8 cellular contexts compared by ENCODE assay signal in the genomic region with DNA sequence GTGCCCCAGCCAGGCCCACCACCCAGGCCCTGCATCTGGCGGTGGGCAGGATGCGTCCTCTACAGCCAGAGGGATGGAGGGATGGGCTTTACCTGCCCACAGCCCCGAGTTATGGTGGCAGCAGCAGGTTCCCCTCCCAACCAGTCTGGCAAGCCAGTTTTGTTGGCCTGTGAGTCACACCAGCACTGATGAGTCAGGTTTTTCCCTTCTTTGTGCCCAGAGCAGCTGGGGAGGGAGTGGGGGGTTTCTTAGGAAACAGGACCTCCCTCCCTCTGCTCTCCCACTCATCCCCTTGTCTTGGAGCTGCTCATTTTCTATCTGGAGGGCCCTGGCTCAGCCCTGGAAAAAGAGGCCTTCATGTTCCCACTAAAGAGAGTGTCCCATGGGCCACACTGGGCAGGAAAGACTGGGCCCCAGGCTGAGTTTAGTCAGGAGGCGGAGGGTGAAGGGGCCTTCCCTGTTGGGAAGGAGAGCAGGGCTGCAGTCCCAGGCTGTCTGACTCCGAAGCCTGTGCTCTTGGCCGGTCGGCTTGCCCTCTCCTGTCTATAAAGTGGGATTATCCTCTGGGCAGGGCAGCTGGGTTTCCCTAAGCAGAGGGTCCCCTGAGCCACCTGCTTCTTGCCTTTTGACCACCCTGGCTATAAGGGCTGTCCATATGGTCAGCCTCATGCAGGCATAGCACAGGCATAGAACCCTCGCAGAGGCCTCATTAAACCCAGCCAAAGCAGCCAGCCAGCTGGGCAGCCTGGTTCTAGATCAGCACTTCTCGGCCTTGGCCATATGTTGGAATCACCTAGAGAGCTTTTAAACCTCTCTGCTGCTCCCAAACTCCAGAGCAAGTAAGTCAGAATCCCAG. TPM values are rescaled to one million over a fixed set of nuclear protein-coding genes. Genes with fewer than 3 reads are reported as not detected.
A peak's percentile ranks its signal among the peaks of the same experiment; 100 is the strongest.
DNase-seq lines count a peak whose midpoint lies in the region; ATAC-seq, FAIRE-seq and TF ChIP-seq lines count a peak whose summit lies in the region.

No MANE protein-coding gene starts in this region.

- H3K9me3 ChIP-seq in left lung = no peaks in the 10 kb centered on the region

- TF ChIP-seq CTCF in left lung (IDR thresholded peaks at IDR 0.05) (no peak), D721Med (IDR thresholded peaks at IDR 0.05; ENCODE audit: insufficient read depth, missing control alignments) (no peak)

- no peak overlapping the region for H3K4me3 ChIP-seq in left lung

- peak; percentile 10; the same call in 1 of the 2 replicates for TF ChIP-seq POLR2A in H54 (IDR thresholded peaks at IDR 0.05; ENCODE audit: low read depth, low read length)

- no peaks in the 10 kb centered on the region for H3K27me3 ChIP-seq in left lung

- ATAC-seq in SK-N-SH treated with all-trans-retinoic acid at 6 μM for 48 hours = peak; percentile 79
- ATAC-seq in left lung = peak; percentile 79
- ATAC-seq in HG02870 (IDR thresholded peaks at IDR 0.05; ENCODE audit: unreplicated experiment) = no peak
- ATAC-seq in GM21717 (IDR thresholded peaks at IDR 0.05; ENCODE audit: unreplicated experiment) = no peak

- peak overlapping the region; percentile 87 to 92 for H3K27ac ChIP-seq in left lung

- H3K4me1 ChIP-seq in left lung = peaks cover 34 to 61% of the 10 kb centered on the region in 2 donors

- no peaks in the 10 kb centered on the region for H3K36me3 ChIP-seq in left lung

- peak; percentile 94 for DNase-seq in H54 (ENCODE audit: insufficient read length, low spot score)
- DNase-seq in cerebellar cortex (ENCODE audit: low spot score) = peak; percentile 45
- DNase-seq in left lung = peak in 1 of 2 donors; percentile 81
- DNase-seq in stimulated activated CD4-positive, alpha-beta T cell treated with anti-CD3 and anti-CD28 coated beads, Interleukin-4, amount 100 ng/mL, for 1 hour = peak; percentile 40
- no peak for DNase-seq in D721Med (ENCODE audit: insufficient read length, low spot score)

- intact Hi-C loops in left lung (cut with DNase I) = no loop called here

- FAIRE-seq in H54 (lab: Jason Lieb, UNC) = no peak
- FAIRE-seq in D721Med (lab: Jason Lieb, UNC) = no peak

TF ChIP-seq in SK-N-SH treated with all-trans-retinoic acid at 6 μM for 48 hours, 23 proteins besides CTCF, POLR2A, EP300 and RAD21:
- TF ChIP-seq, protein P1, sequence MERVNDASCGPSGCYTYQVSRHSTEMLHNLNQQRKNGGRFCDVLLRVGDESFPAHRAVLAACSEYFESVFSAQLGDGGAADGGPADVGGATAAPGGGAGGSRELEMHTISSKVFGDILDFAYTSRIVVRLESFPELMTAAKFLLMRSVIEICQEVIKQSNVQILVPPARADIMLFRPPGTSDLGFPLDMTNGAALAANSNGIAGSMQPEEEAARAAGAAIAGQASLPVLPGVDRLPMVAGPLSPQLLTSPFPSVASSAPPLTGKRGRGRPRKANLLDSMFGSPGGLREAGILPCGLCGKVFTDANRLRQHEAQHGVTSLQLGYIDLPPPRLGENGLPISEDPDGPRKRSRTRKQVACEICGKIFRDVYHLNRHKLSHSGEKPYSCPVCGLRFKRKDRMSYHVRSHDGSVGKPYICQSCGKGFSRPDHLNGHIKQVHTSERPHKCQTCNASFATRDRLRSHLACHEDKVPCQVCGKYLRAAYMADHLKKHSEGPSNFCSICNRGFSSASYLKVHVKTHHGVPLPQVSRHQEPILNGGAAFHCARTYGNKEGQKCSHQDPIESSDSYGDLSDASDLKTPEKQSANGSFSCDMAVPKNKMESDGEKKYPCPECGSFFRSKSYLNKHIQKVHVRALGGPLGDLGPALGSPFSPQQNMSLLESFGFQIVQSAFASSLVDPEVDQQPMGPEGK (CRISPR knock-in tag; IDR thresholded peaks at IDR 0.05; ENCODE audit: borderline replicate concordance) = peak; percentile 93
- no peak for TF ChIP-seq ZFP30 (CRISPR knock-in tag; IDR thresholded peaks at IDR 0.05)
- TF ChIP-seq ZFP3 (CRISPR knock-in tag; IDR thresholded peaks at IDR 0.05) = 0 out of 2 replicates have a peak, but pooled peaks have one; percentile 43

RNA-seq across cellular contexts. Expression of a gene that starts 30.2 kb away (rescaled TPM):
- 1 to 10 TPM; 1.3 to 1.9 TPM for total RNA-seq in left lung

RNA-seq across cellular contexts. Expression of a gene that starts 41.8 kb away (rescaled TPM):
- total RNA-seq in left lung = 1 to 10 TPM; 1.1 to 1.2 TPM

RNA-seq across cellular contexts. Expression of a gene that starts 43.7 kb away (rescaled TPM):
- 10 to 100 TPM; 30.4 to 41.0 TPM for total RNA-seq in left lung

RNA-seq across cellular contexts. Expression of a gene that starts 44.2 kb away (rescaled TPM):
- total RNA-seq in left lung = 10 to 100 TPM; 60.1 to 60.7 TPM

RNA-seq across cellular contexts. Expression of a gene that starts 47.1 kb away (rescaled TPM):
- total RNA-seq in left lung = not detected

Comparison
In these comparisons a context has a peak if more than half of its experiments do, and no peak if none do; other contexts are left out.
1. ATAC-seq: peak in SK-N-SH treated with all-trans-retinoic acid at 6 μM for 48 hours (single experiment) and left lung (single experiment); none in HG02870 (single experiment) and GM21717 (single experiment).